In genomic region chr1:228170666-228171065, GRCh38 we compare ENCODE assay signal across 1 cellular context.
TF ChIP-seq lines count a peak whose summit lies in the region.

No MANE protein-coding gene starts in this region.

TF ChIP-seq in H1, 55 proteins besides CTCF, POLR2A, EP300 and RAD21:
- TF ChIP-seq SIN3A (conservative IDR thresholded peaks at IDR 0.05 in 1 of 2, IDR thresholded peaks at IDR 0.05 in 1 of 2; ENCODE audit: low read depth in 1 of 2, low read length in 2 of 2) (no peak), ASH2L (IDR thresholded peaks at IDR 0.05; ENCODE audit: low read length) (no peak), SAP30 (IDR thresholded peaks at IDR 0.05; ENCODE audit: insufficient read depth, insufficient replicate concordance, low read length) (no peak), KDM5A (IDR thresholded peaks at IDR 0.05; ENCODE audit: low read length) (no peak), CBX5 (IDR thresholded peaks at IDR 0.05; ENCODE audit: low read depth, low read length) (no peak), TAF1 (IDR thresholded peaks at IDR 0.05; ENCODE audit: low read depth, low read length) (no peak), CHD7 (IDR thresholded peaks at IDR 0.05; ENCODE audit: insufficient replicate concordance, low read length) (no peak), CBX8 (IDR thresholded peaks at IDR 0.05; ENCODE audit: borderline replicate concordance, low read depth, low read length) (no peak), CREB1 (IDR thresholded peaks at IDR 0.05) (no peak), EGR1 (IDR thresholded peaks at IDR 0.05; ENCODE audit: borderline replicate concordance, low read depth, low read length) (no peak), KDM4A (IDR thresholded peaks at IDR 0.05; ENCODE audit: low read depth, low read length, severe bottlenecking) (no peak), TCF12 (IDR thresholded peaks at IDR 0.05; ENCODE audit: low read depth, low read length) (no peak), RXRA (IDR thresholded peaks at IDR 0.05; ENCODE audit: insufficient read depth, low read depth, low read length) (no peak), SP4 (IDR thresholded peaks at IDR 0.05; ENCODE audit: low read length) (no peak)
